33 cellular contexts compared by ENCODE assay signal in genomic region chr11:10566257-10566956, GRCh38. TPM values are rescaled to one million over a fixed set of nuclear protein-coding genes. Genes with fewer than 3 reads are reported as not detected.
DNase-seq lines count a peak whose midpoint lies in the region; ATAC-seq and TF ChIP-seq lines count a peak whose summit lies in the region.
"Had no signal": no experiment of that assay in that cellular context is flagged by ENCODE, and none has a peak within 500 bp of the region (broad histone marks: within the 10 kb centered on the region; RNA-seq: fewer than 3 reads in every experiment).

No MANE protein-coding gene starts in this region.

- TF ChIP-seq CTCF in heart left ventricle (IDR thresholded peaks at IDR 0.05) = no peak
- no peak for TF ChIP-seq CTCF in mucosa of descending colon (IDR thresholded peaks at IDR 0.05)
- no peak for TF ChIP-seq CTCF in upper lobe of right lung (IDR thresholded peaks at IDR 0.05)

- H3K4me1 ChIP-seq in heart left ventricle (peaks cover 0 to 27% (median 0%) of the 10 kb centered on the region in 12 donors), mucosa of descending colon (ENCODE audit: low read depth) (no peaks in the 10 kb centered on the region), upper lobe of right lung (no peaks in the 10 kb centered on the region)
- H3K4me1 ChIP-seq: SJCRH30 had no signal

- peaks cover 0 to 10% (median 0%) of the 10 kb centered on the region in 9 donors for H3K36me3 ChIP-seq in heart left ventricle
- H3K36me3 ChIP-seq in mucosa of descending colon (ENCODE audit: low read depth) = no peaks in the 10 kb centered on the region
- H3K36me3 ChIP-seq in upper lobe of right lung = no peaks in the 10 kb centered on the region
- H3K36me3 ChIP-seq: gastrocnemius medialis, left lung, ovary, SJCRH30 had no signal

- H3K27me3 ChIP-seq in heart left ventricle (no peaks in the 10 kb centered on the region), upper lobe of right lung (no peaks in the 10 kb centered on the region)
- H3K27me3 ChIP-seq: gastrocnemius medialis, left lung, ovary had no signal

- peak overlapping the region in 6 of 12 donors; percentile 0 to 74 (median 52) for H3K27ac ChIP-seq in heart left ventricle
- peak overlapping the region; percentile 7 for H3K27ac ChIP-seq in cingulate gyrus (ENCODE audit: low read depth, low read length)
- H3K27ac ChIP-seq in upper lobe of right lung = peak overlapping the region; percentile 24
- H3K27ac ChIP-seq: gastrocnemius medialis, ovary, SJCRH30 had no signal

- ATAC-seq in heart left ventricle = no peak
- no peak for ATAC-seq in Right ventricle myocardium superior (ENCODE audit: poor library complexity)
- peak; percentile 69 for ATAC-seq in mucosa of descending colon
- ATAC-seq in upper lobe of right lung = no peak
- ATAC-seq: activated T-cell treated with anti-CD3 and anti-CD28 coated beads, Interleukin-2, amount 50 U/mL, for 72 hours; gastrocnemius medialis; left lung had no signal

- H3K4me3 ChIP-seq in heart left ventricle (peak overlapping the region in 9 of 12 donors; percentile 5 to 39 (median 25)), mucosa of descending colon (no peak overlapping the region), upper lobe of right lung (peak overlapping the region; percentile 40)
- H3K4me3 ChIP-seq: ovary, SJCRH30 had no signal

- intact Hi-C loops in heart left ventricle (cut with DNase I) (loop anchor here in 5 of 10 donors (5.0 to 10.0 kb wide), 3 partner anchors 86 to 168 kb away; no protein-coding TSS in a partner anchor), Right ventricle myocardium superior (cut with DNase I) (no loop called here), mucosa of descending colon (cut with DNase I, micrococcal nuclease) (no loop called here), upper lobe of right lung (cut with DNase I) (no loop called here)

- 81 to 88% (median 87%) methylated on average over 6 of the region's 6 CpGs for WGBS in heart left ventricle, 4 donors

- H3K9me3 ChIP-seq in heart left ventricle (no peaks in the 10 kb centered on the region), mucosa of descending colon (no peaks in the 10 kb centered on the region), upper lobe of right lung (no peaks in the 10 kb centered on the region)
- H3K9me3 ChIP-seq: gastrocnemius medialis, left lung, ovary, SJCRH30 had no signal

- no peak for TF ChIP-seq POLR2A in heart left ventricle (IDR thresholded peaks at IDR 0.05)

- DNase-seq in heart left ventricle (no peak), Right ventricle myocardium superior (no peak), mucosa of descending colon (no peak), upper lobe of right lung (no peak), GM19240 (ENCODE audit: insufficient read length, low spot score) (no peak), NCI-H1105 treated with DMSO at 0.1 percent for 48 hours (lab: John Stamatoyannopoulos, UW) (no peak), islet precursor cell (no peak)
- DNase-seq: 8988T; activated CD4-positive, alpha-beta T cell treated with anti-CD3 and anti-CD28 coated beads, Interleukin-2, amount 50 U/mL, for 1 hour; activated naive CD4-positive, alpha-beta T cell treated with Interleukin-2 at 50 U/mL for 16 hours; activated T-cell treated with anti-CD3 and anti-CD28 coated beads, Interleukin-2, amount 50 U/mL, for 72 hours; amygdala; CD4-positive, alpha-beta T cell; cortex of kidney; EL; gastrocnemius medialis; HCEC 1CT; hypothalamus; immature natural killer cell; KBM-7; left lung; NCI-H1105; NCI-H1930; NCI-H2227 treated with DMSO at 0.1 percent for 48 hours; NCI-H69; nephron progenitor cell; ovary; retina; SJCRH30; stimulated activated CD4-positive, alpha-beta T cell treated with anti-CD3 and anti-CD28 coated beads, Interleukin-2, amount 100 ng/mL, for 48 hours; substantia nigra had no signal

RNA-seq across cellular contexts. Expression of gene LYVE1, which starts 2.1 kb away (rescaled TPM):
- total RNA-seq in heart left ventricle (100 to 1,000 TPM in 1 of 9 donors, 10 to 100 TPM in 7, 1 to 10 TPM in 1; 8.1 to 163 (median 36.6) TPM), Right ventricle myocardium superior (77.2 TPM), mucosa of descending colon (100 to 1,000 TPM in 1 of 3 donors, 10 to 100 TPM in 2; 14.4 to 137 (median 43.4) TPM), upper lobe of right lung (108 TPM)
- 10 to 100 TPM in 1 of 2 donors, 1 to 10 TPM in 1; 8.5 to 15.5 TPM for polyA plus RNA-seq in heart left ventricle
- total RNA-seq: activated T-cell treated with anti-CD3 and anti-CD28 coated beads, Interleukin-2, amount 50 U/mL, for 72 hours; CD4-positive, alpha-beta T cell; MCF 10A; SJCRH30 had no signal
- polyA plus RNA-seq: immature natural killer cell had no signal

RNA-seq across cellular contexts. Expression of gene RNF141, which starts 25.4 kb away (rescaled TPM):
- total RNA-seq in heart left ventricle (10 to 100 TPM; 18.8 to 42.8 (median 36.5) TPM), Right ventricle myocardium superior (41.4 TPM), mucosa of descending colon (10 to 100 TPM; 32.8 to 35.5 (median 34.7) TPM), upper lobe of right lung (50.0 TPM)
- 10 to 100 TPM in 1 of 2 donors, 1 to 10 TPM in 1; 7.8 to 11.6 TPM for polyA plus RNA-seq in heart left ventricle
